Comparison of ENCODE assay signal across 1 cellular context in genomic region chr19:37654118-37654517, GRCh38.
TF ChIP-seq lines count a peak whose summit lies in the region.

No MANE protein-coding gene starts in this region.

TF ChIP-seq in HepG2, 621 proteins besides CTCF, POLR2A, EP300 and RAD21:
- TF ChIP-seq HDAC6 (IDR thresholded peaks at IDR 0.05; ENCODE audit: low read depth, low read length), result no peak
- no peak for TF ChIP-seq SRY (CRISPR knock-in tag; IDR thresholded peaks at IDR 0.05)
